34 cellular contexts compared by ENCODE assay signal in genomic region chr6:19905584-19905983, GRCh38.
DNase-seq lines count a peak whose midpoint lies in the region; ATAC-seq, FAIRE-seq and TF ChIP-seq lines count a peak whose summit lies in the region.
"Had no signal": no experiment of that assay in that cellular context is flagged by ENCODE, and none has a peak within 500 bp of the region (broad histone marks: within the 10 kb centered on the region; RNA-seq: fewer than 3 reads in every experiment).

No MANE protein-coding gene starts in this region.

- TF ChIP-seq EP300 in transverse colon (IDR thresholded peaks at IDR 0.05; ENCODE audit: low read depth): no peak

- no peaks in the 10 kb centered on the region for H3K9me3 ChIP-seq in astrocyte (ENCODE audit: insufficient read depth, low read depth, low read length)
- H3K9me3 ChIP-seq in transverse colon: no peaks in the 10 kb centered on the region
- H3K9me3 ChIP-seq in CD8-positive, alpha-beta T cell (ENCODE audit: low read length): no peaks in the 10 kb centered on the region
- H3K9me3 ChIP-seq: ascending aorta, gastroesophageal sphincter, ovary had no signal

- intact Hi-C loops in transverse colon (cut with DNase I; ENCODE audit: low total_unique reads): no loop called here
- intact Hi-C loops in CD8-positive, alpha-beta T cell (cut with DNase I, micrococcal nuclease): no loop called here

- CTCF ChIA-PET in CD8-positive, alpha-beta T cell (lab: Charles Lee): no interaction called here

- no peak overlapping the region for H3K4me3 ChIP-seq in astrocyte (ENCODE audit: insufficient read depth, low read depth, low read length)
- no peak overlapping the region for H3K4me3 ChIP-seq in transverse colon
- H3K4me3 ChIP-seq in CD8-positive, alpha-beta T cell (ENCODE audit: low read depth, low read length): no peak overlapping the region
- H3K4me3 ChIP-seq: ascending aorta, gastroesophageal sphincter, ovary, smooth muscle cell had no signal

- FAIRE-seq in astrocyte (lab: Jason Lieb, UNC): no peak
- FAIRE-seq: G401.6, HTR-8/SVneo had no signal

- H3K27ac Mint-ChIP-seq in astrocyte (ENCODE audit: unreplicated experiment): peak overlapping the region; percentile 29
- H3K27ac Mint-ChIP-seq in type B pancreatic cell: no peak overlapping the region
- H3K27ac Mint-ChIP-seq in CD8-positive, alpha-beta T cell: no peak overlapping the region
- H3K27ac Mint-ChIP-seq: activated naive CD8-positive, alpha-beta T cell treated with anti-CD3 and anti-CD28 coated beads for 36 hours; CD8-positive, alpha-beta memory T cell; dendritic cell treated with granulocyte-macrophage colony-stimulating factor and Interleukin-4, amounts not matched to agents 40 ng/mL and 50 ng/mL, for 4 days; endodermal cell; HFFc6; naive thymus-derived CD4-positive, alpha-beta T cell had no signal

- no peaks in the 10 kb centered on the region for H3K36me3 ChIP-seq in astrocyte (ENCODE audit: insufficient read depth, low read length)
- no peaks in the 10 kb centered on the region for H3K36me3 ChIP-seq in transverse colon
- H3K36me3 ChIP-seq in CD8-positive, alpha-beta T cell (ENCODE audit: insufficient read depth, low read length): no peaks in the 10 kb centered on the region
- H3K36me3 ChIP-seq: ascending aorta, gastroesophageal sphincter, ovary had no signal

- WGBS in transverse colon (ENCODE audit: low coverage in 1 of 2), 2 donors: 69 to 100% methylated on average over 1 of the region's 1 CpG

- H2AFZ ChIP-seq in astrocyte (ENCODE audit: low read depth, low read length): no peak overlapping the region

- POLR2A ChIA-PET in CD8-positive, alpha-beta T cell (lab: Charles Lee): no interaction called here

- H3K27me3 ChIP-seq in astrocyte (ENCODE audit: insufficient read depth, low read length): no peaks in the 10 kb centered on the region
- H3K27me3 ChIP-seq in transverse colon: no peaks in the 10 kb centered on the region
- H3K27me3 ChIP-seq in CD8-positive, alpha-beta T cell (ENCODE audit: insufficient read depth, low read length): no peaks in the 10 kb centered on the region
- H3K27me3 ChIP-seq: ascending aorta, gastroesophageal sphincter, ovary had no signal

- H3K4me2 ChIP-seq in astrocyte (ENCODE audit: low read length): no peak overlapping the region
- H3K4me2 ChIP-seq: smooth muscle cell had no signal

- H3K27ac ChIP-seq in astrocyte (ENCODE audit: low read depth, low read length): no peak overlapping the region
- no peak overlapping the region for H3K27ac ChIP-seq in transverse colon
- H3K27ac ChIP-seq in CD8-positive, alpha-beta T cell (ENCODE audit: low read depth, low read length): no peak overlapping the region
- H3K27ac ChIP-seq: ascending aorta, gastroesophageal sphincter, ovary had no signal

- in situ Hi-C loops in transverse colon (cut with MboI; ENCODE audit: low pct_ligation_motif_present in 1 of 4, low pct_unique_long_range_greater_than_20kb in 1 of 4, low sequenced_read_pairs in 3 of 4): no loop called here

- no peaks in the 10 kb centered on the region for H3K79me2 ChIP-seq in astrocyte (ENCODE audit: insufficient read depth, low read length)

- H3K4me1 Mint-ChIP-seq in astrocyte (ENCODE audit: low read depth, unreplicated experiment) (peaks cover 4% of the 10 kb centered on the region), type B pancreatic cell (ENCODE audit: unreplicated experiment) (peaks cover 18% of the 10 kb centered on the region)
- H3K4me1 Mint-ChIP-seq in CD8-positive, alpha-beta T cell (ENCODE audit: low read depth): no peaks in the 10 kb centered on the region
- H3K4me1 Mint-ChIP-seq: activated naive CD8-positive, alpha-beta T cell treated with anti-CD3 and anti-CD28 coated beads for 36 hours; CD8-positive, alpha-beta memory T cell; naive thymus-derived CD4-positive, alpha-beta T cell had no signal

- H3K4me1 ChIP-seq in astrocyte (ENCODE audit: insufficient read depth, low read length): no peaks in the 10 kb centered on the region
- no peaks in the 10 kb centered on the region for H3K4me1 ChIP-seq in transverse colon
- H3K4me1 ChIP-seq in CD8-positive, alpha-beta T cell (ENCODE audit: insufficient read depth, low read length): no peaks in the 10 kb centered on the region
- H3K4me1 ChIP-seq: ascending aorta, gastroesophageal sphincter had no signal

- no peak for TF ChIP-seq POLR2A in transverse colon (IDR thresholded peaks at IDR 0.05)

- no peak for DNase-seq in astrocyte (ENCODE audit: low read depth)
- DNase-seq in kidney tubule cell (ENCODE audit: low spot score): peak; percentile 58
- DNase-seq in type B pancreatic cell (ENCODE audit: extremely low spot score, unreplicated experiment): no peak
- DNase-seq in cerebellum (ENCODE audit: low spot score): no peak
- no peak for DNase-seq in transverse colon
- no peak for DNase-seq in CD8-positive, alpha-beta T cell
- DNase-seq: activated CD4-positive, alpha-beta T cell treated with anti-CD3 and anti-CD28 coated beads for 48 hours; activated CD8-positive, alpha-beta memory T cell treated with anti-CD3 and anti-CD28 coated beads for 24 hours; activated effector memory CD4-positive, alpha-beta T cell treated with anti-CD3 and anti-CD28 coated beads, Interleukin-2, amount 50 U/mL, for 16 hours; activated naive CD8-positive, alpha-beta T cell treated with anti-CD3 and anti-CD28 coated beads for 36 hours; activated T-cell treated with anti-CD3 and anti-CD28 coated beads, Interleukin-2, amount 50 U/mL, for 1 hour; CD8-positive, alpha-beta memory T cell; central memory CD4-positive, alpha-beta T cell; endodermal cell; HFFc6; hippocampal formation; KBM-7; midbrain; naive thymus-derived CD4-positive, alpha-beta T cell; NCI-H1417 treated with DMSO at 0.1 percent for 48 hours; NCI-H2081 treated with DMSO at 0.1 percent for 48 hours; ovary; retina; Right ventricle myocardium superior; stimulated activated CD4-positive, alpha-beta T cell treated with anti-CD3 and anti-CD28 coated beads, Interleukin-2, amount 100 ng/mL, for 24 hours; trophoblast cell had no signal

- H3K36me3 Mint-ChIP-seq in astrocyte (ENCODE audit: low read depth, unreplicated experiment): no peaks in the 10 kb centered on the region
- no peaks in the 10 kb centered on the region for H3K36me3 Mint-ChIP-seq in type B pancreatic cell
- H3K36me3 Mint-ChIP-seq in CD8-positive, alpha-beta T cell: no peaks in the 10 kb centered on the region
- H3K36me3 Mint-ChIP-seq: activated naive CD8-positive, alpha-beta T cell treated with anti-CD3 and anti-CD28 coated beads for 36 hours; CD8-positive, alpha-beta memory T cell; naive thymus-derived CD4-positive, alpha-beta T cell had no signal

- H3K9ac ChIP-seq in astrocyte (ENCODE audit: low read length): no peak overlapping the region

- ATAC-seq in GM18508 (IDR thresholded peaks at IDR 0.05; ENCODE audit: insufficient read depth, unreplicated experiment) (peak; percentile 68), HG03432 (IDR thresholded peaks at IDR 0.05; ENCODE audit: unreplicated experiment) (peak; percentile 68)
- no peak for ATAC-seq in CD8-positive, alpha-beta T cell
- ATAC-seq: gastroesophageal sphincter; naive thymus-derived CD4-positive, alpha-beta T cell had no signal

- no peak overlapping the region for H3K4me3 Mint-ChIP-seq in astrocyte (ENCODE audit: unreplicated experiment)
- H3K4me3 Mint-ChIP-seq in type B pancreatic cell: no peak overlapping the region
- H3K4me3 Mint-ChIP-seq in CD8-positive, alpha-beta T cell: no peak overlapping the region
- H3K4me3 Mint-ChIP-seq: activated naive CD8-positive, alpha-beta T cell treated with anti-CD3 and anti-CD28 coated beads for 36 hours; CD8-positive, alpha-beta memory T cell; dendritic cell treated with granulocyte-macrophage colony-stimulating factor and Interleukin-4, amounts not matched to agents 40 ng/mL and 50 ng/mL, for 4 days; endodermal cell; HFFc6; naive thymus-derived CD4-positive, alpha-beta T cell had no signal

- TF ChIP-seq CTCF in astrocyte (IDR thresholded peaks at IDR 0.05; ENCODE audit: insufficient read depth, low read depth, low read length) (no peak), type B pancreatic cell (conservative IDR thresholded peaks at IDR 0.05) (no peak), transverse colon (IDR thresholded peaks at IDR 0.05) (no peak)
- no peak for TF ChIP-seq CTCF in CD8-positive, alpha-beta T cell (IDR thresholded peaks at IDR 0.05)

- H3K9me3 Mint-ChIP-seq in astrocyte (ENCODE audit: unreplicated experiment) (peaks cover 3% of the 10 kb centered on the region), type B pancreatic cell (no peaks in the 10 kb centered on the region)
- H3K9me3 Mint-ChIP-seq in CD8-positive, alpha-beta T cell: peaks cover 2% of the 10 kb centered on the region
- H3K9me3 Mint-ChIP-seq: dendritic cell treated with granulocyte-macrophage colony-stimulating factor and Interleukin-4, amounts not matched to agents 40 ng/mL and 50 ng/mL, for 4 days; HFFc6 had no signal

- H3K27me3 Mint-ChIP-seq in astrocyte (ENCODE audit: low read depth, unreplicated experiment) (no peaks in the 10 kb centered on the region), type B pancreatic cell (no peaks in the 10 kb centered on the region)
- peaks cover 3% of the 10 kb centered on the region for H3K27me3 Mint-ChIP-seq in CD8-positive, alpha-beta T cell (ENCODE audit: low read depth)
- H3K27me3 Mint-ChIP-seq: activated naive CD8-positive, alpha-beta T cell treated with anti-CD3 and anti-CD28 coated beads for 36 hours; dendritic cell treated with granulocyte-macrophage colony-stimulating factor and Interleukin-4, amounts not matched to agents 40 ng/mL and 50 ng/mL, for 4 days had no signal

- H4K20me1 ChIP-seq in astrocyte (ENCODE audit: insufficient read depth, low read length): no peaks in the 10 kb centered on the region
